1 cellular context compared by ENCODE assay signal in genomic region chr19:1136201-1136600, GRCh38.
TF ChIP-seq lines count a peak whose summit lies in the region.

No MANE protein-coding gene starts in this region.

TF ChIP-seq in HCT116, 20 proteins besides CTCF, POLR2A, EP300 and RAD21 (continued from another document):
- TF ChIP-seq TCF7L2 (IDR thresholded peaks at IDR 0.05; ENCODE audit: borderline replicate concordance, extremely low read depth, insufficient read depth, insufficient read length) (no peak), JUND (IDR thresholded peaks at IDR 0.05) (no peak), POLR2AphosphoS5 (IDR thresholded peaks at IDR 0.05; ENCODE audit: low read depth, low read length) (no peak)
TF ChIP-seq in HCT116: peak in this region for 0.
